ENCODE assay signal across 21 cellular contexts in genomic region chr10:96222441-96222840, GRCh38. TPM values are rescaled to one million over a fixed set of nuclear protein-coding genes. Genes with fewer than 3 reads are reported as not detected.
DNase-seq lines count a peak whose midpoint lies in the region; ATAC-seq, FAIRE-seq and TF ChIP-seq lines count a peak whose summit lies in the region.
"Had no signal": no experiment of that assay in that cellular context is flagged by ENCODE, and none has a peak within 500 bp of the region (broad histone marks: within the 10 kb centered on the region; RNA-seq: fewer than 3 reads in every experiment).

No MANE protein-coding gene starts in this region.

- POLR2A ChIA-PET in GM12878 (lab: Charles Lee), result no interaction called here

- H3K79me2 ChIP-seq in Karpas-422 (ENCODE audit: low read length), result no peaks in the 10 kb centered on the region
- no peaks in the 10 kb centered on the region for H3K79me2 ChIP-seq in GM12878 (ENCODE audit: control insufficient read depth, insufficient read depth, low read length)

- H3K4me3 ChIP-seq in Karpas-422 (ENCODE audit: low read length) (no peak overlapping the region), GM12878 (no peak overlapping the region), iPS-20b (ENCODE audit: low read length) (0 out of 2 replicates have a peak overlapping the region, but pooled peaks have one; percentile 10), ascending aorta (no peak overlapping the region)

- no peak for TF ChIP-seq RAD21 in GM12878 (IDR thresholded peaks at IDR 0.05; ENCODE audit: insufficient read depth, low read depth, low read length)

- no peaks in the 10 kb centered on the region for H4K20me1 ChIP-seq in Karpas-422 (ENCODE audit: insufficient read depth, low read depth, low read length)
- H4K20me1 ChIP-seq in GM12878 (ENCODE audit: control insufficient read depth, insufficient read depth), result no peaks in the 10 kb centered on the region

- FAIRE-seq in GM12878 (lab: Jason Lieb, UNC), result no peak
- FAIRE-seq: H54, HepG2 had no signal

- H3K9ac ChIP-seq in Karpas-422 (ENCODE audit: low read length) (no peak overlapping the region), GM12878 (ENCODE audit: control insufficient read depth, insufficient read depth, low read length) (no peak overlapping the region), iPS-20b (ENCODE audit: low read depth, low read length) (no peak overlapping the region)

- H3K4me2 ChIP-seq in Karpas-422 (ENCODE audit: low read depth, low read length, poor library complexity, severe bottlenecking) (no peak overlapping the region), GM12878 (ENCODE audit: control insufficient read depth, insufficient read depth) (no peak overlapping the region)

- no peak for TF ChIP-seq POLR2A in GM12878 (IDR thresholded peaks at IDR 0.05; ENCODE audit: low read depth, low read length)

- RAD21 ChIA-PET in GM12878 (lab: Charles Lee; ENCODE audit: unreplicated experiment), result interaction anchor here (0.9 kb wide), 1 partner anchor 69 kb away, joined by 4 read pairs; no protein-coding TSS in a partner anchor

- H3K36me3 ChIP-seq in Karpas-422 (ENCODE audit: insufficient read depth, low read length) (peaks cover 23% of the 10 kb centered on the region; the same call in 1 of the 2 replicates), GM12878 (ENCODE audit: control insufficient read depth in 2 of 2, insufficient read depth in 2 of 2, low read length in 1 of 2) (peaks cover 43 to 57% of the 10 kb centered on the region in 2 experiments), iPS-20b (ENCODE audit: insufficient read depth, low read depth, low read length) (no peaks in the 10 kb centered on the region), ascending aorta (no peaks in the 10 kb centered on the region)

- in situ Hi-C loops in GM12878 (cut with MboI), result loop anchor here (5.0 kb wide), 1 partner anchor 200 kb away; no protein-coding TSS in a partner anchor

- no TSS peak for BruUV-seq in GM12878 (replicated peaks; lab: Mats Ljungman, UMichigan)

- H3K27ac Mint-ChIP-seq in stimulated activated naive B cell treated with anti-CD40 and anti-IgM and Interleukin-4, amounts not matched to agents 10 μg/mL and 1 μg/mL and 100 μg/mL, for 72 hours, result peak overlapping the region; percentile 42

- no peaks in the 10 kb centered on the region for H3K9me2 ChIP-seq in Karpas-422 (replicated peaks; ENCODE audit: insufficient read depth, low read length)

- no peaks in the 10 kb centered on the region for H3K27me3 Mint-ChIP-seq in stimulated activated naive B cell treated with anti-CD40 and anti-IgM and Interleukin-4, amounts not matched to agents 10 μg/mL and 1 μg/mL and 100 μg/mL, for 72 hours

- peaks cover 44 to 74% of the 10 kb centered on the region in 2 donors for H3K36me3 Mint-ChIP-seq in stimulated activated naive B cell treated with anti-CD40 and anti-IgM and Interleukin-4, amounts not matched to agents 10 μg/mL and 1 μg/mL and 100 μg/mL, for 72 hours

- no peak overlapping the region for H3K4me3 Mint-ChIP-seq in stimulated activated naive B cell treated with anti-CD40 and anti-IgM and Interleukin-4, amounts not matched to agents 10 μg/mL and 1 μg/mL and 100 μg/mL, for 72 hours

- H3K27me3 ChIP-seq in Karpas-422 (ENCODE audit: low read length) (no peaks in the 10 kb centered on the region), GM12878 (replicated peaks in 1 of 2; ENCODE audit: control insufficient read depth in 2 of 2, insufficient read depth in 2 of 2, low read length in 1 of 2) (no peaks in the 10 kb centered on the region), iPS-20b (ENCODE audit: insufficient read depth, low read length) (no peaks in the 10 kb centered on the region), ascending aorta (no peaks in the 10 kb centered on the region)

- H3K4me1 Mint-ChIP-seq in stimulated activated naive B cell treated with anti-CD40 and anti-IgM and Interleukin-4, amounts not matched to agents 10 μg/mL and 1 μg/mL and 100 μg/mL, for 72 hours, result peaks cover 13 to 22% of the 10 kb centered on the region in 2 donors

- CTCF ChIA-PET in GM12878 (lab: Yijun Ruan, JAX), result interaction anchor here (1.0 to 2.7 kb wide), 5 partner anchors 69 to 205 kb away, joined by 3 to 20 read pairs (median 7); no protein-coding TSS in a partner anchor

- ATAC-seq in GM12878 (no peak), GM19351 (IDR thresholded peaks at IDR 0.05; ENCODE audit: unreplicated experiment) (no peak)
- ATAC-seq in stimulated activated naive B cell treated with anti-CD40 and anti-IgM and Interleukin-4, amounts not matched to agents 10 μg/mL and 1 μg/mL and 100 μg/mL, for 72 hours (replicated peaks), result peak; percentile 47 to 50
- ATAC-seq: HepG2, Panc1 had no signal

- intact Hi-C loops in GM12878 (cut with micrococcal nuclease; ENCODE audit: unreplicated experiment) (no loop called here), ascending aorta (cut with DNase I) (loop anchor here (10.0 kb wide), 1 partner anchor 528 kb away; the partner anchor contains the start of gene TCTN3)

- no peak for TF ChIP-seq CTCF in GM12878 (IDR thresholded peaks at IDR 0.05 in 2 of 3, conservative IDR thresholded peaks at IDR 0.05 in 1 of 3; ENCODE audit: control insufficient read depth in 2 of 3, extremely low read depth in 1 of 3, insufficient read depth in 1 of 3, low read depth in 3 of 3, low read length in 3 of 3)
- TF ChIP-seq CTCF in ascending aorta (IDR thresholded peaks at IDR 0.05), result no peak

- H3K4me1 ChIP-seq in Karpas-422 (ENCODE audit: low read length) (peaks cover 5% of the 10 kb centered on the region), GM12878 (ENCODE audit: control insufficient read depth, insufficient read depth, low read length) (no peaks in the 10 kb centered on the region), iPS-20b (ENCODE audit: insufficient read depth, low read length) (peaks cover 18% of the 10 kb centered on the region), ascending aorta (no peaks in the 10 kb centered on the region)

- DNase-seq in Karpas-422, result no peak
- no peak for DNase-seq in GM12878 (ENCODE audit: low read depth, low spot score)
- no peak for DNase-seq in stimulated activated naive B cell treated with anti-CD40 and anti-IgM and Interleukin-4, amounts not matched to agents 10 μg/mL and 1 μg/mL and 100 μg/mL, for 72 hours
- DNase-seq in GM19240 (ENCODE audit: insufficient read length, low spot score), result no peak
- DNase-seq in ascending aorta (ENCODE audit: low spot score in 2 of 2), result no peak
- no peak for DNase-seq in medulla oblongata (ENCODE audit: extremely low spot score)
- DNase-seq: ACHN, DND-41, KG1, NCI-H1417 treated with DMSO at 0.1 percent for 48 hours, NCI-H187 treated with DMSO at 0.1 percent for 48 hours, NCI-H345, NCI-H524 treated with DMSO at 0.1 percent for 48 hours had no signal

- H2AFZ ChIP-seq in Karpas-422 (ENCODE audit: low read length) (no peak overlapping the region), GM12878 (ENCODE audit: control insufficient read depth, low read depth, low read length) (no peak overlapping the region)

- TF ChIP-seq EP300 in GM12878 (IDR thresholded peaks at IDR 0.05; ENCODE audit: borderline replicate concordance in 1 of 2, control insufficient read depth in 1 of 2, low read depth in 2 of 2, low read length in 2 of 2), result no peak

- no peaks in the 10 kb centered on the region for H3K9me3 Mint-ChIP-seq in stimulated activated naive B cell treated with anti-CD40 and anti-IgM and Interleukin-4, amounts not matched to agents 10 μg/mL and 1 μg/mL and 100 μg/mL, for 72 hours

- SMC1A ChIA-PET in GM12878 (lab: Charles Lee; ENCODE audit: uncharacterized antibody, unreplicated experiment), result interaction anchor here (0.6 to 2.7 kb wide), 4 partner anchors 58 to 83 kb away, joined by 3 to 19 read pairs (median 4); no protein-coding TSS in a partner anchor

- H3K27ac ChIP-seq in Karpas-422 (ENCODE audit: low read length), result peak overlapping the region; percentile 37; the same call in 1 of the 2 replicates
- no peak overlapping the region for H3K27ac ChIP-seq in GM12878 (ENCODE audit: control insufficient read depth, insufficient read depth)
- no peak overlapping the region for H3K27ac ChIP-seq in iPS-20b (ENCODE audit: low read length)
- no peak overlapping the region for H3K27ac ChIP-seq in ascending aorta
- H3K27ac ChIP-seq: C4-2B had no signal

- H3K9me3 ChIP-seq in Karpas-422 (ENCODE audit: low read length) (no peaks in the 10 kb centered on the region), GM12878 (replicated peaks; ENCODE audit: control insufficient read depth, insufficient read depth, low read length) (no peaks in the 10 kb centered on the region), iPS-20b (ENCODE audit: insufficient read depth, low read depth, low read length) (no peaks in the 10 kb centered on the region), ascending aorta (no peaks in the 10 kb centered on the region)

- WGBS in GM12878 (ENCODE audit: insufficient coverage, insufficient replicate concordance, low lambda C conversion rate, missing lambda C conversion rate), result 54% methylated on average over 3 of the region's 3 CpGs

TF ChIP-seq in GM12878, 131 proteins besides CTCF, POLR2A, EP300 and RAD21 (continues in another document):
- no peak for TF ChIP-seq JUND (IDR thresholded peaks at IDR 0.05; ENCODE audit: low read depth, low read length)
- TF ChIP-seq MYC (IDR thresholded peaks at IDR 0.05; ENCODE audit: insufficient read depth, insufficient read length, insufficient replicate concordance, low read length, severe bottlenecking), result no peak

RNA-seq across cellular contexts. Expression of gene BLNK, which starts 48.9 kb away (rescaled TPM):
- total RNA-seq in Karpas-422 (2014; rRNA removed; shearing (Covaris generic); ENCODE audit: low replicate concordance), result 51.7 and 99.1 TPM in 2 replicates
- 275 and 310 TPM in 2 replicates for total RNA-seq in GM12878 (2013; cell fraction: nucleolus; rRNA removed)
- 113 and 114 TPM in 2 replicates for total RNA-seq in GM12878 (2014; rRNA removed)
- total RNA-seq in GM12878 (2014; rRNA removed; fragmentation: Illumina TruSeq; extraction: Trizol), result 121 and 122 TPM in 2 replicates
- 103 and 107 TPM in 2 replicates for total RNA-seq in GM12878 (2021)
- polyA plus RNA-seq in GM12878 (2011; ENCODE audit: low read depth), result 81.4 TPM
- 58.9 and 84.8 TPM in 2 replicates for polyA plus RNA-seq in GM12878 (2011; rRNA removed)
- 43.9 and 56.1 TPM in 2 replicates for polyA plus RNA-seq in GM12878 (2011; cell fraction: cytosol; rRNA removed)
- 198 and 209 TPM in 2 replicates for polyA plus RNA-seq in GM12878 (2011; cell fraction: nucleus; rRNA removed)
- 105 and 141 TPM in 2 replicates for polyA plus RNA-seq in GM12878 (2012)
- 156 and 162 TPM in 2 replicates for polyA plus RNA-seq in GM12878 (2014; fragmentation: Illumina TruSeq; extraction: Trizol)
- polyA plus RNA-seq in GM12878 (2014; fragmentation: Nextera tagmentation; extraction: Ambion mirVana), result 100 to 1,000 TPM; 165 to 201 TPM
- 75.0 and 79.5 TPM in 2 replicates for polyA plus RNA-seq in GM12878 (2014; rRNA removed)
- 100 to 1,000 TPM; 156 to 158 TPM for polyA plus RNA-seq in GM12878 (2016; fragmentation: Nextera tagmentation; extraction: Ambion mirVana)
- polyA minus RNA-seq in GM12878 (2011; rRNA and poly(A)+ RNA removed), result 60.2 and 69.3 TPM in 2 replicates
- 31.5 and 35.9 TPM in 2 replicates for polyA minus RNA-seq in GM12878 (2011; cell fraction: cytosol; rRNA and poly(A)+ RNA removed)
- 126 and 166 TPM in 2 replicates for polyA minus RNA-seq in GM12878 (2011; cell fraction: nucleus; rRNA and poly(A)+ RNA removed)
- not detected for total RNA-seq in ascending aorta
- total RNA-seq: G401, HepG2, SK-MEL-5 had no signal
- polyA plus RNA-seq: HepG2 had no signal

Comparison
In these comparisons a context has a peak if more than half of its experiments do, and no peak if none do; other contexts are left out.
1. ATAC-seq: peak in stimulated activated naive B cell treated with anti-CD40 and anti-IgM and Interleukin-4, amounts not matched to agents 10 μg/mL and 1 μg/mL and 100 μg/mL, for 72 hours (2 of 2); none in GM12878 (single experiment) and GM19351 (single experiment).
2. RNA of gene BLNK, which starts 48.9 kb away (total RNA-seq): 103 to 310 TPM in GM12878 and 51.7 to 99.1 TPM in Karpas-422; not detected in ascending aorta (single experiment); every median in the first group is over 10 times any median in the second.